ENCODE assay signal across 8 cellular contexts in genomic region chr19:41265376-41266153, GRCh38. TPM values are rescaled to one million over a fixed set of nuclear protein-coding genes. Genes with fewer than 3 reads are reported as not detected.
DNase-seq lines count a peak whose midpoint lies in the region; ATAC-seq, FAIRE-seq and TF ChIP-seq lines count a peak whose summit lies in the region.

No MANE protein-coding gene starts in this region.

- H3K36me3 ChIP-seq in ACC112 (ENCODE audit: insufficient read depth, low read length), result peaks cover 8% of the 10 kb centered on the region; the same call in 1 of the 2 replicates
- peaks cover 24% of the 10 kb centered on the region for H3K36me3 ChIP-seq in H7 (replicated peaks; ENCODE audit: control insufficient read depth, insufficient read depth, low read length)
- H3K36me3 ChIP-seq in fibroblast of lung (ENCODE audit: control insufficient read depth, insufficient read depth, low read length), result peaks cover 7% of the 10 kb centered on the region
- peaks cover 0 to 24% (median 19%) of the 10 kb centered on the region in 3 donors for H3K36me3 ChIP-seq in pancreas

- peaks cover 15% of the 10 kb centered on the region for H3K4me1 ChIP-seq in ACC112 (ENCODE audit: control insufficient read depth, insufficient read depth, low read length, unreplicated experiment)
- peaks cover 15% of the 10 kb centered on the region for H3K4me1 ChIP-seq in fibroblast of lung (ENCODE audit: control insufficient read depth, extremely low read depth, insufficient read depth, low read length)
- peaks cover 9 to 17% (median 14%) of the 10 kb centered on the region in 3 donors for H3K4me1 ChIP-seq in pancreas

- no peak for TF ChIP-seq CTCF in fibroblast of lung (conservative IDR thresholded peaks at IDR 0.05 in 1 of 2, IDR thresholded peaks at IDR 0.05 in 1 of 2; ENCODE audit: low read depth in 1 of 2, low read length in 2 of 2)
- no peak for TF ChIP-seq CTCF in pancreas (IDR thresholded peaks at IDR 0.05)

- peak overlapping the region; percentile 99 for H3K9ac ChIP-seq in fibroblast of lung (ENCODE audit: insufficient read depth, low read length)

- peak overlapping the region; percentile 97 for H3K4me3 Mint-ChIP-seq in activated CD4-positive, alpha-beta memory T cell treated with anti-CD3 and anti-CD28 coated beads for 36 hours

- no peak for FAIRE-seq in pancreas (lab: Jason Lieb, UNC)

- CTCF ChIA-PET in activated CD4-positive, alpha-beta memory T cell treated with anti-CD3 and anti-CD28 coated beads for 36 hours (lab: Charles Lee), result interaction anchor here (1.0 to 9.3 kb wide), 6 partner anchors 32 to 630 kb away, joined by 3 to 118 read pairs (median 5); partner anchors contain the start of gene CCDC97

- H3K9me3 Mint-ChIP-seq in activated CD4-positive, alpha-beta memory T cell treated with anti-CD3 and anti-CD28 coated beads for 36 hours, result no peaks in the 10 kb centered on the region

- DNase-seq in H7, result peak; percentile 42
- peak; percentile 16 for DNase-seq in activated CD4-positive, alpha-beta memory T cell treated with anti-CD3 and anti-CD28 coated beads for 36 hours
- peak; percentile 20 to 21 for DNase-seq in fibroblast of lung (ENCODE audit: low read depth in 2 of 2)
- DNase-seq in pancreas, result peak in 3 of 6 donors; percentile 17 to 22 (median 22)
- no peak for DNase-seq in putamen (ENCODE audit: low spot score)
- no peak for DNase-seq in NCI-H2029 treated with DMSO at 0.1 percent for 48 hours (lab: John Stamatoyannopoulos, UW)
- no peak for DNase-seq in posterior cingulate gyrus

- H3K27ac ChIP-seq in ACC112 (ENCODE audit: low read depth, low read length) (peak overlapping the region; percentile 88), fibroblast of lung (ENCODE audit: insufficient read depth, low read length) (peak overlapping the region; percentile 96), pancreas (peak overlapping the region in 3 of 4 donors; percentile 98 to 99 (median 99))

- H3K9me3 ChIP-seq in fibroblast of lung (ENCODE audit: control insufficient read depth, insufficient read depth, low read depth, low read length) (no peaks in the 10 kb centered on the region), pancreas (no peaks in the 10 kb centered on the region)

- H3K27ac Mint-ChIP-seq in activated CD4-positive, alpha-beta memory T cell treated with anti-CD3 and anti-CD28 coated beads for 36 hours, result peak overlapping the region; percentile 100

- peak overlapping the region; percentile 89 for H3K4me2 ChIP-seq in fibroblast of lung (ENCODE audit: extremely low read depth, insufficient read depth, low read length)

- intact Hi-C loops in activated CD4-positive, alpha-beta memory T cell treated with anti-CD3 and anti-CD28 coated beads for 36 hours (cut with micrococcal nuclease), result no loop called here
- intact Hi-C loops in pancreas (cut with DNase I), result no loop called here
- intact Hi-C loops in posterior cingulate gyrus (cut with DNase I), result loop anchor here (2.0 kb wide), 1 partner anchor 43 kb away; no protein-coding TSS in a partner anchor

- H3K4me3 ChIP-seq in ACC112 (ENCODE audit: low read depth, low read length) (peak overlapping the region; percentile 89), H7 (ENCODE audit: insufficient read depth, low read depth, low read length) (peak overlapping the region; percentile 95), fibroblast of lung (replicated peaks in 1 of 4; ENCODE audit: control extremely low read depth in 1 of 4, insufficient read depth in 1 of 4, low read depth in 3 of 4, low read length in 4 of 4) (peak overlapping the region; percentile 82 to 94 (median 90)), pancreas (peak overlapping the region; percentile 91 to 96 (median 94))

- H3K4me1 Mint-ChIP-seq in activated CD4-positive, alpha-beta memory T cell treated with anti-CD3 and anti-CD28 coated beads for 36 hours (ENCODE audit: low read depth), result peaks cover 46% of the 10 kb centered on the region

- POLR2A ChIA-PET in activated CD4-positive, alpha-beta memory T cell treated with anti-CD3 and anti-CD28 coated beads for 36 hours (lab: Charles Lee), result interaction anchor here (0.6 to 4.9 kb wide), 7 partner anchors 9 to 473 kb away, joined by 3 to 97 read pairs (median 5); partner anchors contain the start of genes CCDC97 and EGLN2

- no peak for ATAC-seq in pancreas

- H3K36me3 Mint-ChIP-seq in activated CD4-positive, alpha-beta memory T cell treated with anti-CD3 and anti-CD28 coated beads for 36 hours, result peaks cover 41% of the 10 kb centered on the region

- H3K27me3 ChIP-seq in ACC112 (ENCODE audit: insufficient read depth, low read length) (no peaks in the 10 kb centered on the region), H7 (ENCODE audit: control insufficient read depth, insufficient read depth, low read length) (no peaks in the 10 kb centered on the region), fibroblast of lung (ENCODE audit: control insufficient read depth, insufficient read depth, low read length) (no peaks in the 10 kb centered on the region), pancreas (no peaks in the 10 kb centered on the region)

- no peak overlapping the region for H2AFZ ChIP-seq in ACC112 (ENCODE audit: low read length, unreplicated experiment)
- H2AFZ ChIP-seq in fibroblast of lung (ENCODE audit: low read length), result no peak overlapping the region

- 4 to 11% methylated on average over 17 of the region's 17 CpGs for WGBS in pancreas, 2 donors

- H3K79me2 ChIP-seq in ACC112 (ENCODE audit: control insufficient read depth, insufficient read depth, low read length, unreplicated experiment) (peaks cover 46% of the 10 kb centered on the region), fibroblast of lung (ENCODE audit: control insufficient read depth, insufficient read depth, low read length) (peaks cover 45% of the 10 kb centered on the region)

- H4K20me1 ChIP-seq in fibroblast of lung (ENCODE audit: control insufficient read depth, extremely low read depth, insufficient read depth, low read length), result no peaks in the 10 kb centered on the region

- H3K27me3 Mint-ChIP-seq in activated CD4-positive, alpha-beta memory T cell treated with anti-CD3 and anti-CD28 coated beads for 36 hours, result peaks cover 4% of the 10 kb centered on the region

RNA-seq across cellular contexts. Expression of gene HNRNPUL1, which starts 1.4 kb away (rescaled TPM):
- 178 and 194 TPM in 2 replicates for total RNA-seq in H7 (2014; rRNA removed; shearing (Covaris generic))
- 100 to 1,000 TPM; 290 to 295 TPM for total RNA-seq in activated CD4-positive, alpha-beta memory T cell treated with anti-CD3 and anti-CD28 coated beads for 36 hours
- total RNA-seq in fibroblast of lung, result 47.3 and 58.1 TPM in 2 replicates
- polyA plus RNA-seq in fibroblast of lung, result 36.4 and 60.4 TPM in 2 replicates
- 121 and 163 TPM in 2 replicates for polyA plus RNA-seq in fibroblast of lung (2012)
- 123 and 228 TPM in 2 replicates for polyA minus RNA-seq in fibroblast of lung (ENCODE audit: low replicate concordance)
- 100 to 1,000 TPM in 1 of 6 donors, 10 to 100 TPM in 5; 74.0 to 101 (median 83.8) TPM for total RNA-seq in pancreas
- polyA plus RNA-seq in pancreas, result 10 to 100 TPM; 49.2 to 63.1 TPM

RNA-seq across cellular contexts. Expression of gene CCDC97, which starts 44.4 kb away (rescaled TPM):
- total RNA-seq in H7 (2014; rRNA removed; shearing (Covaris generic)), result 19.6 and 20.8 TPM in 2 replicates
- 10 to 100 TPM; 20.5 to 23.4 TPM for total RNA-seq in activated CD4-positive, alpha-beta memory T cell treated with anti-CD3 and anti-CD28 coated beads for 36 hours
- total RNA-seq in fibroblast of lung (5.9 and 7.8 TPM in 2 replicates), pancreas (10 to 100 TPM in 5 of 6 donors, 1 to 10 TPM in 1; 9.4 to 19.2 (median 13.1) TPM)
- polyA plus RNA-seq in fibroblast of lung (6.3 and 9.9 TPM in 2 replicates), pancreas (10 to 100 TPM; 11.3 to 12.4 TPM)
- 14.8 and 18.5 TPM in 2 replicates for polyA plus RNA-seq in fibroblast of lung (2012)
- 23.9 and 35.2 TPM in 2 replicates for polyA minus RNA-seq in fibroblast of lung (ENCODE audit: low replicate concordance)

RNA-seq across cellular contexts. Expression of gene AXL, which starts 46.5 kb away (rescaled TPM):
- 23.3 and 26.8 TPM in 2 replicates for total RNA-seq in H7 (2014; rRNA removed; shearing (Covaris generic))
- total RNA-seq in activated CD4-positive, alpha-beta memory T cell treated with anti-CD3 and anti-CD28 coated beads for 36 hours, result under 1 TPM; 0.17 to 0.31 TPM
- total RNA-seq in fibroblast of lung (107 and 223 TPM in 2 replicates), pancreas (10 to 100 TPM in 1 of 6 donors, 1 to 10 TPM in 5; 1.2 to 16.6 (median 5.2) TPM)
- polyA plus RNA-seq in fibroblast of lung (231 and 319 TPM in 2 replicates), pancreas (1 to 10 TPM; 2.4 to 2.8 TPM)
- 332 and 351 TPM in 2 replicates for polyA plus RNA-seq in fibroblast of lung (2012)
- polyA minus RNA-seq in fibroblast of lung (ENCODE audit: low replicate concordance), result 2,777 and 4,130 TPM in 2 replicates

Comparison
In these comparisons a context has a peak if more than half of its experiments do, and no peak if none do; other contexts are left out.
1. DNase-seq: peak in H7 (single experiment), activated CD4-positive, alpha-beta memory T cell treated with anti-CD3 and anti-CD28 coated beads for 36 hours (single experiment) and fibroblast of lung (2 of 2); none in putamen (single experiment), NCI-H2029 treated with DMSO at 0.1 percent for 48 hours (single experiment) and posterior cingulate gyrus (0 of 10).
2. Peak in every context shown above with its lines, with median percentiles within 50 percentile points of each other: H3K27ac ChIP-seq and H3K4me3 ChIP-seq.